ENCODE assay signal across 8 cellular contexts in the genomic region with DNA sequence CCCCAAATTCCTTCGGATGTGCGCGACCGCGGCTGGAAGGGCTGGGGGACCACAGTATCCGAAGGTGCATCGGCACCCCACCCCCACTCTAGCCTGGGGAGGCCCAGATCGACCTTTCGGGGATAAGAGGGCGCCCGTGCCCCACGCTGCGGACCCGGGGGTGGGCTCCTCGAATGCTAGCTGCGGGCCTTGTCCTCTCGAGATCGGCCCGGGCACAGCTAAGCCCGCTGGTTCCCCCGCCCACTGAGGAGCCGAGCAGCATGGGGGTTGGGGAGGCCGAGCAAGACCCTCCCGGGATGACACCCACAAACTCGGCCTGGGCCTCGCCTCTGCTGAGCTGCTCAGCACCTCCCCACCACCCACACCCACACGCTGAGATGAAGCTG. TPM values are rescaled to one million over a fixed set of nuclear protein-coding genes. Genes with fewer than 3 reads are reported as not detected.
DNase-seq lines count a peak whose midpoint lies in the region; ATAC-seq, FAIRE-seq and TF ChIP-seq lines count a peak whose summit lies in the region.

No MANE protein-coding gene starts in this region.

- H3K27ac ChIP-seq in CD8-positive, alpha-beta memory T cell (ENCODE audit: low read depth, low read length), result peak overlapping the region; percentile 49
- no peak overlapping the region for H3K27ac ChIP-seq in neural cell (ENCODE audit: low read length)

- H3K4me1 Mint-ChIP-seq in CD8-positive, alpha-beta memory T cell, result peaks cover 47 to 56% (median 48%) of the 10 kb centered on the region in 3 donors

- peak in 1 of 5 donors; percentile 18 for DNase-seq in CD8-positive, alpha-beta memory T cell
- no peak for DNase-seq in NT2/D1 (ENCODE audit: low read depth, low spot score)
- no peak for DNase-seq in epithelial cell of esophagus (ENCODE audit: low read depth)
- no peak for DNase-seq in GM12892 (ENCODE audit: insufficient read length)
- no peak for DNase-seq in epidermal melanocyte (ENCODE audit: insufficient read length, low spot score)

- peaks cover 0 to 3% of the 10 kb centered on the region in 2 donors for H3K27me3 Mint-ChIP-seq in CD8-positive, alpha-beta memory T cell

- H3K9me2 ChIP-seq in neural cell (ENCODE audit: insufficient read depth, low read length), result no peaks in the 10 kb centered on the region

- H3K4me2 ChIP-seq in neural cell (ENCODE audit: low read length), result peak overlapping the region; percentile 35

- no peak for TF ChIP-seq EP300 in neural cell (conservative IDR thresholded peaks at IDR 0.05; ENCODE audit: poor library complexity, severe bottlenecking)

- peaks cover 45% of the 10 kb centered on the region for H3K4me1 ChIP-seq in CD8-positive, alpha-beta memory T cell (ENCODE audit: insufficient read depth, low read length)
- H3K4me1 ChIP-seq in NT2/D1 (ENCODE audit: insufficient read depth, insufficient read length), result peaks cover 10% of the 10 kb centered on the region

- peak overlapping the region; percentile 79 to 91 (median 82) for H3K4me3 Mint-ChIP-seq in CD8-positive, alpha-beta memory T cell

- peak overlapping the region in 7 of 8 donors; percentile 32 to 95 (median 66) for H3K27ac Mint-ChIP-seq in CD8-positive, alpha-beta memory T cell

- peak overlapping the region; percentile 68 for H3K4me3 ChIP-seq in CD8-positive, alpha-beta memory T cell (ENCODE audit: low read length)
- H3K4me3 ChIP-seq in NT2/D1 (ENCODE audit: insufficient read length, low read depth) (peak overlapping the region; percentile 60), epithelial cell of esophagus (ENCODE audit: low read length) (peak overlapping the region; percentile 59), neural cell (ENCODE audit: low read length) (peak overlapping the region; percentile 86)

- no peaks in the 10 kb centered on the region for H3K27me3 ChIP-seq in CD8-positive, alpha-beta memory T cell (ENCODE audit: insufficient read depth, low read length, poor library complexity, severe bottlenecking)
- H3K27me3 ChIP-seq in NT2/D1 (ENCODE audit: insufficient read depth, insufficient read length), result peaks cover 15% of the 10 kb centered on the region
- peaks cover 15% of the 10 kb centered on the region for H3K27me3 ChIP-seq in neural cell (ENCODE audit: insufficient read depth, low read depth, low read length)

- H3F3A ChIP-seq in neural cell (ENCODE audit: insufficient read depth, low read length, poor library complexity, severe bottlenecking), result no peaks in the 10 kb centered on the region

- H4K20me1 ChIP-seq in neural cell (ENCODE audit: insufficient read depth), result no peaks in the 10 kb centered on the region

- H3K9ac ChIP-seq in NT2/D1 (ENCODE audit: insufficient read length, low read depth), result peak overlapping the region; percentile 88
- H3K9ac ChIP-seq in neural cell (ENCODE audit: low read length), result peak overlapping the region; percentile 63

- no peaks in the 10 kb centered on the region for H3K36me3 ChIP-seq in CD8-positive, alpha-beta memory T cell (ENCODE audit: insufficient read depth, low read length)
- H3K36me3 ChIP-seq in NT2/D1 (ENCODE audit: insufficient read depth, insufficient read length, low read length) (peaks cover 20% of the 10 kb centered on the region), neural cell (ENCODE audit: insufficient read depth, low read length) (no peaks in the 10 kb centered on the region)

- no peaks in the 10 kb centered on the region for H3K9me3 ChIP-seq in CD8-positive, alpha-beta memory T cell (ENCODE audit: low read length)
- H3K9me3 ChIP-seq in NT2/D1 (ENCODE audit: insufficient read depth, low read length) (no peaks in the 10 kb centered on the region), neural cell (ENCODE audit: low read length) (no peaks in the 10 kb centered on the region)

- no peak for TF ChIP-seq RAD21 in neural cell (conservative IDR thresholded peaks at IDR 0.05)

- H3K9me3 Mint-ChIP-seq in CD8-positive, alpha-beta memory T cell, result no peaks in the 10 kb centered on the region

- no peak for FAIRE-seq in GM12892 (lab: Jason Lieb, UNC)

- H2AFZ ChIP-seq in neural cell (ENCODE audit: low read depth, low read length), result peak overlapping the region; percentile 56

- ATAC-seq in GM18511 (IDR thresholded peaks at IDR 0.05; ENCODE audit: unreplicated experiment) (no peak), GM19395 (IDR thresholded peaks at IDR 0.05; ENCODE audit: unreplicated experiment) (no peak)

- CTCF ChIA-PET in CD8-positive, alpha-beta memory T cell (lab: Charles Lee), result interaction anchor here (1.4 to 6.7 kb wide), 7 partner anchors 16 to 118 kb away, joined by 3 to 36 read pairs (median 8); no protein-coding TSS in a partner anchor

- POLR2A ChIA-PET in CD8-positive, alpha-beta memory T cell (lab: Charles Lee), result interaction anchor here (1.0 to 8.6 kb wide), 5 partner anchors 9 to 54 kb away, joined by 3 to 110 read pairs (median 7); partner anchors contain the start of gene ALDH4A1

- peaks cover 0 to 20% (median 6%) of the 10 kb centered on the region in 3 donors for H3K36me3 Mint-ChIP-seq in CD8-positive, alpha-beta memory T cell

- peaks cover 4% of the 10 kb centered on the region for H3K79me2 ChIP-seq in neural cell (replicated peaks; ENCODE audit: insufficient read depth, low read length)

- TF ChIP-seq CTCF in epithelial cell of esophagus (IDR thresholded peaks at IDR 0.05; ENCODE audit: insufficient read depth, low read depth, low read length, missing control alignments), result no peak
- TF ChIP-seq CTCF in neural cell (IDR thresholded peaks at IDR 0.05; ENCODE audit: poor library complexity, severe bottlenecking), result no peak

- TF ChIP-seq POLR2A in GM12892 (IDR thresholded peaks at IDR 0.05; ENCODE audit: low read depth, low read length), result no peak

TF ChIP-seq in neural cell, 6 proteins besides CTCF, POLR2A, EP300 and RAD21:
- TF ChIP-seq MXI1 (conservative IDR thresholded peaks at IDR 0.05; ENCODE audit: poor library complexity, severe bottlenecking), result no peak
- no peak for TF ChIP-seq EZH2 (IDR thresholded peaks at IDR 0.05; ENCODE audit: borderline replicate concordance, insufficient read depth, low read length, poor library complexity, severe bottlenecking)
- TF ChIP-seq POLR2AphosphoS5 (IDR thresholded peaks at IDR 0.05), result no peak
- TF ChIP-seq TAF1 (IDR thresholded peaks at IDR 0.05; ENCODE audit: low read depth), result no peak
- TF ChIP-seq SMC3 (conservative IDR thresholded peaks at IDR 0.05; ENCODE audit: poor library complexity), result no peak
- TF ChIP-seq, protein P1, sequence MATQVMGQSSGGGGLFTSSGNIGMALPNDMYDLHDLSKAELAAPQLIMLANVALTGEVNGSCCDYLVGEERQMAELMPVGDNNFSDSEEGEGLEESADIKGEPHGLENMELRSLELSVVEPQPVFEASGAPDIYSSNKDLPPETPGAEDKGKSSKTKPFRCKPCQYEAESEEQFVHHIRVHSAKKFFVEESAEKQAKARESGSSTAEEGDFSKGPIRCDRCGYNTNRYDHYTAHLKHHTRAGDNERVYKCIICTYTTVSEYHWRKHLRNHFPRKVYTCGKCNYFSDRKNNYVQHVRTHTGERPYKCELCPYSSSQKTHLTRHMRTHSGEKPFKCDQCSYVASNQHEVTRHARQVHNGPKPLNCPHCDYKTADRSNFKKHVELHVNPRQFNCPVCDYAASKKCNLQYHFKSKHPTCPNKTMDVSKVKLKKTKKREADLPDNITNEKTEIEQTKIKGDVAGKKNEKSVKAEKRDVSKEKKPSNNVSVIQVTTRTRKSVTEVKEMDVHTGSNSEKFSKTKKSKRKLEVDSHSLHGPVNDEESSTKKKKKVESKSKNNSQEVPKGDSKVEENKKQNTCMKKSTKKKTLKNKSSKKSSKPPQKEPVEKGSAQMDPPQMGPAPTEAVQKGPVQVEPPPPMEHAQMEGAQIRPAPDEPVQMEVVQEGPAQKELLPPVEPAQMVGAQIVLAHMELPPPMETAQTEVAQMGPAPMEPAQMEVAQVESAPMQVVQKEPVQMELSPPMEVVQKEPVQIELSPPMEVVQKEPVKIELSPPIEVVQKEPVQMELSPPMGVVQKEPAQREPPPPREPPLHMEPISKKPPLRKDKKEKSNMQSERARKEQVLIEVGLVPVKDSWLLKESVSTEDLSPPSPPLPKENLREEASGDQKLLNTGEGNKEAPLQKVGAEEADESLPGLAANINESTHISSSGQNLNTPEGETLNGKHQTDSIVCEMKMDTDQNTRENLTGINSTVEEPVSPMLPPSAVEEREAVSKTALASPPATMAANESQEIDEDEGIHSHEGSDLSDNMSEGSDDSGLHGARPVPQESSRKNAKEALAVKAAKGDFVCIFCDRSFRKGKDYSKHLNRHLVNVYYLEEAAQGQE (IDR thresholded peaks at IDR 0.05; ENCODE audit: borderline replicate concordance), result no peak

RNA-seq across cellular contexts. Expression of gene IFFO2, which starts 0.7 kb away (rescaled TPM):
- total RNA-seq in CD8-positive, alpha-beta memory T cell, result 10 to 100 TPM; 33.1 to 37.7 TPM
- 3.2 TPM for polyA plus RNA-seq in CD8-positive, alpha-beta memory T cell
- polyA plus RNA-seq in neural cell, result 2.6 and 4.6 TPM in 2 replicates
- polyA minus RNA-seq in neural cell, result 8.9 and 10.2 TPM in 2 replicates
- 5.6 TPM for polyA plus RNA-seq in GM12892 (2012; ENCODE audit: missing spikeins)

RNA-seq across cellular contexts. Expression of gene ALDH4A1, which starts 54.8 kb away (rescaled TPM):
- 1 to 10 TPM; 9.3 to 9.5 TPM for total RNA-seq in CD8-positive, alpha-beta memory T cell
- 1.4 TPM for polyA plus RNA-seq in CD8-positive, alpha-beta memory T cell
- 8.1 and 11.0 TPM in 2 replicates for polyA plus RNA-seq in neural cell
- polyA minus RNA-seq in neural cell, result 9.0 and 12.9 TPM in 2 replicates
- polyA plus RNA-seq in GM12892 (2012; ENCODE audit: missing spikeins), result 2.8 TPM
